In the genomic region with DNA sequence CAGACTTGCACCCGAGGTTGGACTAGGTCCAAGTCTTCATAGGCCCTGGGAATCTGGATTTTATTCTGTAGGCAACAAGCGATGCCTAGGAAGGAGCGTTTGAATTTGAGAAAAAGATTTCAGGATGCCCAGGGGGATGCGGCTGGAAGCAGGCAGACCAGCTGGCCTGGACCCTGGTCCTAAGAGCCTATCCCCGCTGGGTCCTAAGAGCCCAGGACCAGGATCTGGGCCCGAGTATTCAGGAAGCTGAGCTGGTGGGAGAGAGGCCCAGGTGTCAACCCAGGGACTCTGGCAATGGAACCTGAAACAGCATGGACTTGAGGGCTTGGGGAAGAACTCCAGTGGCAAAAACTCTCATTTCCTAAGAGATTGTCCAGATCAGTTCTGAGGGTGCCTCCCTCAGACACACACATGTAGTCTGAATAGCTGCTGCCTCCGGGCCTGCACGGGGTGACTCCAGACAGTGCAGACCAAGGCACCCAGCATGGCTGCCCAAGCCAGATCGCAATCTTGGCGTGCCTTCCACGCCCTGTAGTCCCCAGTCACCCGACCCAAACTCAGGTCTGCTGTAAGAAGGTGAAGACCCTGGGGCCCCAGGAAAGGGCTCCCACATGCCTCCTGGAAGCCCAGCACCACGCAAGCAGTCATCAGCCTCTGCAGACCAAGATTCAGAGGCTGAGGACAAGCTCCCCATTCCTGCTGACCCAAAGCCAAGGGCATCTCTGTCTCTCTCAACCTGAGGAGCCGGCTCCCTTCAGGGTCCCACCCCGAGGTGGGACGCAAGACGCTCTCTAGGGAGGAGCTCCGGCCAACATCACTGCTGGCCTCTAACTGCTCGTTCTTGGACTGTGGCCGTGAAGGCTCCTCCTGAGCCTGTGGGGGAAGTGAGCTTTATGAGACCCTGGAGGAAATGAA, we compare ENCODE assay signal across 1 cellular context.
TF ChIP-seq lines count a peak whose summit lies in the region.

No MANE protein-coding gene starts in this region.

TF ChIP-seq in HepG2, 621 proteins besides CTCF, POLR2A, EP300 and RAD21 (continued from another document and continues in another):
- TF ChIP-seq, protein P1, sequence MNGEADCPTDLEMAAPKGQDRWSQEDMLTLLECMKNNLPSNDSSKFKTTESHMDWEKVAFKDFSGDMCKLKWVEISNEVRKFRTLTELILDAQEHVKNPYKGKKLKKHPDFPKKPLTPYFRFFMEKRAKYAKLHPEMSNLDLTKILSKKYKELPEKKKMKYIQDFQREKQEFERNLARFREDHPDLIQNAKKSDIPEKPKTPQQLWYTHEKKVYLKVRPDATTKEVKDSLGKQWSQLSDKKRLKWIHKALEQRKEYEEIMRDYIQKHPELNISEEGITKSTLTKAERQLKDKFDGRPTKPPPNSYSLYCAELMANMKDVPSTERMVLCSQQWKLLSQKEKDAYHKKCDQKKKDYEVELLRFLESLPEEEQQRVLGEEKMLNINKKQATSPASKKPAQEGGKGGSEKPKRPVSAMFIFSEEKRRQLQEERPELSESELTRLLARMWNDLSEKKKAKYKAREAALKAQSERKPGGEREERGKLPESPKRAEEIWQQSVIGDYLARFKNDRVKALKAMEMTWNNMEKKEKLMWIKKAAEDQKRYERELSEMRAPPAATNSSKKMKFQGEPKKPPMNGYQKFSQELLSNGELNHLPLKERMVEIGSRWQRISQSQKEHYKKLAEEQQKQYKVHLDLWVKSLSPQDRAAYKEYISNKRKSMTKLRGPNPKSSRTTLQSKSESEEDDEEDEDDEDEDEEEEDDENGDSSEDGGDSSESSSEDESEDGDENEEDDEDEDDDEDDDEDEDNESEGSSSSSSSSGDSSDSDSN (CRISPR knock-in tag; IDR thresholded peaks at IDR 0.05), result no peak
- TF ChIP-seq ZNF878 (CRISPR knock-in tag; IDR thresholded peaks at IDR 0.05) (no peak), IRF2 (CRISPR knock-in tag; IDR thresholded peaks at IDR 0.05) (no peak), SRSF4 (IDR thresholded peaks at IDR 0.05; ENCODE audit: low read depth, low read length, poor library complexity, severe bottlenecking) (no peak), HNF4A (CRISPR knock-in tag; IDR thresholded peaks at IDR 0.05) (no peak), ZNF781 (CRISPR knock-in tag; IDR thresholded peaks at IDR 0.05; ENCODE audit: borderline replicate concordance, not compliant biosample characterization) (no peak), GPN1 (CRISPR knock-in tag; IDR thresholded peaks at IDR 0.05; ENCODE audit: borderline replicate concordance) (no peak), ZNF678 (CRISPR knock-in tag; IDR thresholded peaks at IDR 0.05) (no peak), ZNF607 (CRISPR knock-in tag; IDR thresholded peaks at IDR 0.05; ENCODE audit: borderline replicate concordance) (peak; percentile 59; the same call in 1 of the 2 replicates), NFYB (CRISPR knock-in tag; IDR thresholded peaks at IDR 0.05) (no peak), SPEN (CRISPR knock-in tag; IDR thresholded peaks at IDR 0.05; ENCODE audit: low read depth) (no peak), ZNF382 (CRISPR knock-in tag; IDR thresholded peaks at IDR 0.05; ENCODE audit: borderline replicate concordance) (no peak), AGO2 (optimal IDR thresholded peaks at IDR 0.05; ENCODE audit: low read depth, low read length) (peak; percentile 92), BCL6 (CRISPR knock-in tag; IDR thresholded peaks at IDR 0.05) (no peak), KLF12 (CRISPR knock-in tag; IDR thresholded peaks at IDR 0.05; ENCODE audit: borderline replicate concordance) (no peak), HMGA1 (CRISPR knock-in tag; conservative IDR thresholded peaks at IDR 0.05) (no peak), RBFOX2 (IDR thresholded peaks at IDR 0.05; ENCODE audit: low read depth, low read length) (no peak)
- TF ChIP-seq, protein P2, sequence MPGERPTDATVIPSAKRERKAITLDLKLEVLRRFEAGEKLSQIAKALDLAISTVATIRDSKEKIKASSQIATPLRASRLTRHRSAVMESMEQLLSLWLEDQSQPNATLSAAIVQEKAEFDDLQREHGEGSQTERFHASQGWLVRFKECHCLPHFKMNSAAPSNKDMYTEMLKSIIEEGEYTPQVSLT (CRISPR knock-in tag; IDR thresholded peaks at IDR 0.05; ENCODE audit: borderline replicate concordance, low read depth), result no peak
- TF ChIP-seq, protein P3, sequence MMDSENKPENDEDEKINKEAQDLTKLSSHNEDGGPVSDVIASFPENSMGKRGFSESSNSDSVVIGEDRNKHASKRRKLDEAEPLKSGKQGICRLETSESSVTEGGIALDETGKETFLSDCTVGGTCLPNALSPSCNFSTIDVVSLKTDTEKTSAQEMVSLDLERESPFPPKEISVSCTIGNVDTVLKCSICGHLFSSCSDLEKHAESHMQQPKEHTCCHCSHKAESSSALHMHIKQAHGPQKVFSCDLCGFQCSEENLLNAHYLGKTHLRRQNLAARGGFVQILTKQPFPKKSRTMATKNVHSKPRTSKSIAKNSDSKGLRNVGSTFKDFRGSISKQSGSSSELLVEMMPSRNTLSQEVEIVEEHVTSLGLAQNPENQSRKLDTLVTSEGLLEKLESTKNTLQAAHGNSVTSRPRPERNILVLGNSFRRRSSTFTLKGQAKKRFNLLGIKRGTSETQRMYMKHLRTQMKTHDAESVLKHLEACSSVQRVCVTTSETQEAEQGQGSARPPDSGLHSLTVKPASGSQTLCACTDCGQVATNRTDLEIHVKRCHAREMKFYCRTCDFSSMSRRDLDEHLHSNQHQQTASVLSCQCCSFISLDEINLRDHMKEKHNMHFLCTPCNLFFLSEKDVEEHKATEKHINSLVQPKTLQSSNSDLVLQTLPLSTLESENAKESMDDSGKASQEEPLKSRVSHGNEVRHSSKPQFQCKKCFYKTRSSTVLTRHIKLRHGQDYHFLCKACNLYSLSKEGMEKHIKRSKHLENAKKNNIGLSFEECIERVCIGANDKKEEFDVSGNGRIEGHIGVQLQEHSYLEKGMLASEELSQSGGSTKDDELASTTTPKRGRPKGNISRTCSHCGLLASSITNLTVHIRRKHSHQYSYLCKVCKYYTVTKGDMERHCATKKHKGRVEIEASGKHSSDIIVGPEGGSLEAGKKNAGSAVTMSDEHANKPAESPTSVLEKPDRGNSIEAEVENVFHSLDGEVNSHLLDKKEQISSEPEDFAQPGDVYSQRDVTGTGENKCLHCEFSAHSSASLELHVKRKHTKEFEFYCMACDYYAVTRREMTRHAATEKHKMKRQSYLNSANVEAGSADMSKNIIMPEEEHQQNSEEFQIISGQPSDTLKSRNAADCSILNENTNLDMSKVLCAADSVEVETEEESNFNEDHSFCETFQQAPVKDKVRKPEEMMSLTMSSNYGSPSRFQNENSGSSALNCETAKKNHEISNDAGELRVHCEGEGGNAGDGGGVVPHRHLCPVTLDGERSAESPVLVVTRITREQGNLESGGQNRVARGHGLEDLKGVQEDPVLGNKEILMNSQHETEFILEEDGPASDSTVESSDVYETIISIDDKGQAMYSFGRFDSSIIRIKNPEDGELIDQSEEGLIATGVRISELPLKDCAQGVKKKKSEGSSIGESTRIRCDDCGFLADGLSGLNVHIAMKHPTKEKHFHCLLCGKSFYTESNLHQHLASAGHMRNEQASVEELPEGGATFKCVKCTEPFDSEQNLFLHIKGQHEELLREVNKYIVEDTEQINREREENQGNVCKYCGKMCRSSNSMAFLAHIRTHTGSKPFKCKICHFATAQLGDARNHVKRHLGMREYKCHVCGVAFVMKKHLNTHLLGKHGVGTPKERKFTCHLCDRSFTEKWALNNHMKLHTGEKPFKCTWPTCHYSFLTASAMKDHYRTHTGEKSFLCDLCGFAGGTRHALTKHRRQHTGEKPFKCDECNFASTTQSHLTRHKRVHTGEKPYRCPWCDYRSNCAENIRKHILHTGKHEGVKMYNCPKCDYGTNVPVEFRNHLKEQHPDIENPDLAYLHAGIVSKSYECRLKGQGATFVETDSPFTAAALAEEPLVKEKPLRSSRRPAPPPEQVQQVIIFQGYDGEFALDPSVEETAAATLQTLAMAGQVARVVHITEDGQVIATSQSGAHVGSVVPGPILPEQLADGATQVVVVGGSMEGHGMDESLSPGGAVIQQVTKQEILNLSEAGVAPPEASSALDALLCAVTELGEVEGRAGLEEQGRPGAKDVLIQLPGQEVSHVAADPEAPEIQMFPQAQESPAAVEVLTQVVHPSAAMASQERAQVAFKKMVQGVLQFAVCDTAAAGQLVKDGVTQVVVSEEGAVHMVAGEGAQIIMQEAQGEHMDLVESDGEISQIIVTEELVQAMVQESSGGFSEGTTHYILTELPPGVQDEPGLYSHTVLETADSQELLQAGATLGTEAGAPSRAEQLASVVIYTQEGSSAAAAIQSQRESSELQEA (CRISPR knock-in tag; IDR thresholded peaks at IDR 0.05; ENCODE audit: not compliant biosample characterization), result no peak
- TF ChIP-seq, protein P4, sequence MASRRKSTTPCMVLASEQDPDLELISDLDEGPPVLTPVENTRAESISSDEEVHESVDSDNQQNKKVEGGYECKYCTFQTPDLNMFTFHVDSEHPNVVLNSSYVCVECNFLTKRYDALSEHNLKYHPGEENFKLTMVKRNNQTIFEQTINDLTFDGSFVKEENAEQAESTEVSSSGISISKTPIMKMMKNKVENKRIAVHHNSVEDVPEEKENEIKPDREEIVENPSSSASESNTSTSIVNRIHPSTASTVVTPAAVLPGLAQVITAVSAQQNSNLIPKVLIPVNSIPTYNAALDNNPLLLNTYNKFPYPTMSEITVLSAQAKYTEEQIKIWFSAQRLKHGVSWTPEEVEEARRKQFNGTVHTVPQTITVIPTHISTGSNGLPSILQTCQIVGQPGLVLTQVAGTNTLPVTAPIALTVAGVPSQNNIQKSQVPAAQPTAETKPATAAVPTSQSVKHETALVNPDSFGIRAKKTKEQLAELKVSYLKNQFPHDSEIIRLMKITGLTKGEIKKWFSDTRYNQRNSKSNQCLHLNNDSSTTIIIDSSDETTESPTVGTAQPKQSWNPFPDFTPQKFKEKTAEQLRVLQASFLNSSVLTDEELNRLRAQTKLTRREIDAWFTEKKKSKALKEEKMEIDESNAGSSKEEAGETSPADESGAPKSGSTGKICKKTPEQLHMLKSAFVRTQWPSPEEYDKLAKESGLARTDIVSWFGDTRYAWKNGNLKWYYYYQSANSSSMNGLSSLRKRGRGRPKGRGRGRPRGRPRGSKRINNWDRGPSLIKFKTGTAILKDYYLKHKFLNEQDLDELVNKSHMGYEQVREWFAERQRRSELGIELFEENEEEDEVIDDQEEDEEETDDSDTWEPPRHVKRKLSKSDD (CRISPR knock-in tag; IDR thresholded peaks at IDR 0.05; ENCODE audit: low read depth), result no peak
- TF ChIP-seq, protein P5, sequence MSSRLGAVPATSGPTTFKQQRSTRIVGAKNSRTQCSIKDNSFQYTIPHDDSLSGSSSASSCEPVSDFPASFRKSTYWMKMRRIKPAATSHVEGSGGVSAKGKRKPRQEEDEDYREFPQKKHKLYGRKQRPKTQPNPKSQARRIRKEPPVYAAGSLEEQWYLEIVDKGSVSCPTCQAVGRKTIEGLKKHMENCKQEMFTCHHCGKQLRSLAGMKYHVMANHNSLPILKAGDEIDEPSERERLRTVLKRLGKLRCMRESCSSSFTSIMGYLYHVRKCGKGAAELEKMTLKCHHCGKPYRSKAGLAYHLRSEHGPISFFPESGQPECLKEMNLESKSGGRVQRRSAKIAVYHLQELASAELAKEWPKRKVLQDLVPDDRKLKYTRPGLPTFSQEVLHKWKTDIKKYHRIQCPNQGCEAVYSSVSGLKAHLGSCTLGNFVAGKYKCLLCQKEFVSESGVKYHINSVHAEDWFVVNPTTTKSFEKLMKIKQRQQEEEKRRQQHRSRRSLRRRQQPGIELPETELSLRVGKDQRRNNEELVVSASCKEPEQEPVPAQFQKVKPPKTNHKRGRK (CRISPR knock-in tag; IDR thresholded peaks at IDR 0.05), result no peak
- TF ChIP-seq, protein P6, sequence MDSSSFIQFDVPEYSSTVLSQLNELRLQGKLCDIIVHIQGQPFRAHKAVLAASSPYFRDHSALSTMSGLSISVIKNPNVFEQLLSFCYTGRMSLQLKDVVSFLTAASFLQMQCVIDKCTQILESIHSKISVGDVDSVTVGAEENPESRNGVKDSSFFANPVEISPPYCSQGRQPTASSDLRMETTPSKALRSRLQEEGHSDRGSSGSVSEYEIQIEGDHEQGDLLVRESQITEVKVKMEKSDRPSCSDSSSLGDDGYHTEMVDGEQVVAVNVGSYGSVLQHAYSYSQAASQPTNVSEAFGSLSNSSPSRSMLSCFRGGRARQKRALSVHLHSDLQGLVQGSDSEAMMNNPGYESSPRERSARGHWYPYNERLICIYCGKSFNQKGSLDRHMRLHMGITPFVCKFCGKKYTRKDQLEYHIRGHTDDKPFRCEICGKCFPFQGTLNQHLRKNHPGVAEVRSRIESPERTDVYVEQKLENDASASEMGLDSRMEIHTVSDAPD (CRISPR knock-in tag; IDR thresholded peaks at IDR 0.05), result 0 out of 2 replicates have a peak, but pooled peaks have one; percentile 26
- TF ChIP-seq, protein P7, sequence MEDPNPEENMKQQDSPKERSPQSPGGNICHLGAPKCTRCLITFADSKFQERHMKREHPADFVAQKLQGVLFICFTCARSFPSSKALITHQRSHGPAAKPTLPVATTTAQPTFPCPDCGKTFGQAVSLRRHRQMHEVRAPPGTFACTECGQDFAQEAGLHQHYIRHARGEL (CRISPR knock-in tag; IDR thresholded peaks at IDR 0.05), result 0 out of 2 replicates have a peak, but pooled peaks have one; percentile 34
